8 cellular contexts compared by ENCODE assay signal in the genomic region with DNA sequence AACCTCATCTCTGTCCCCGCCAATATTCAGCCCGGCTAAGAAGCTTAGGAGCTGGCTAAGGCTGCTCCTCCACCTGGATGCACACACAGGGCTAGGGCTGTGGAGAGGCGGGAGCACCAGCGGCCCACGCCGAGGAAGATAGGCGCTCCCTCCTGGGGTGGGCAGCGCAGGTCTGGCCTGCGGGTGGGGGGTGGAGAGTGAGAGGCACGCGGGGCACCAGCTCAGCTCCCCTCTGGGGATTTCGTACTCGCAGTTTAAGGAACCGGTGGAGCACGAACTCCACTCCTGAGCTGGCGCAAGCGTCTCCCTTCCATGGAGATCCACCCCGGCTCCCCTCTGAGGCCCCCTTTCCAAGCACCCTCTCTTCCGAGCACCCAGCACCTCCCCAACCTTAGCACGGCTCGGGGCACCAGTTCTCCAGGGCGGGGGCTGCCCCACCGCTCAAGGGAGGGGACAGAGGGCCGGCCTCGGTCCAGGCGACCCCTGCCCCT. TPM values are rescaled to one million over a fixed set of nuclear protein-coding genes. Genes with fewer than 3 reads are reported as not detected.
DNase-seq lines count a peak whose midpoint lies in the region; FAIRE-seq and TF ChIP-seq lines count a peak whose summit lies in the region.

No MANE protein-coding gene starts in this region.

- H3K27me3 Mint-ChIP-seq in astrocyte (ENCODE audit: low read depth, unreplicated experiment) (peaks cover 56% of the 10 kb centered on the region), Caco-2 (ENCODE audit: insufficient read depth, unreplicated experiment) (peaks cover 2% of the 10 kb centered on the region)
- peaks cover 57% of the 10 kb centered on the region for H3K27me3 Mint-ChIP-seq in activated naive CD4-positive, alpha-beta T cell treated with anti-CD3 and anti-CD28 coated beads for 36 hours (ENCODE audit: low read depth)

- H3K4me2 ChIP-seq in astrocyte (ENCODE audit: low read length) (peak overlapping the region; percentile 85), keratinocyte (ENCODE audit: control insufficient read depth, extremely low read depth, insufficient read depth, low read depth, low read length) (peak overlapping the region; percentile 74)

- H3K36me3 ChIP-seq in HUES6 (ENCODE audit: control insufficient read depth, insufficient read depth, low read length) (no peaks in the 10 kb centered on the region), astrocyte (ENCODE audit: insufficient read depth, low read length) (no peaks in the 10 kb centered on the region), keratinocyte (ENCODE audit: control insufficient read depth in 2 of 2, extremely low read depth in 1 of 2, insufficient read depth in 2 of 2, low read length in 2 of 2) (no peaks in the 10 kb centered on the region), stomach (no peaks in the 10 kb centered on the region), Caco-2 (ENCODE audit: control insufficient read depth, insufficient read depth, low read length) (no peaks in the 10 kb centered on the region)

- peak overlapping the region; percentile 77 for H3K9ac ChIP-seq in HUES6 (ENCODE audit: low read length)
- peak overlapping the region; percentile 48 for H3K9ac ChIP-seq in astrocyte (ENCODE audit: low read length)
- no peak overlapping the region for H3K9ac ChIP-seq in keratinocyte (ENCODE audit: control insufficient read depth, extremely low read depth, insufficient read depth, low read length)

- H3K9me3 Mint-ChIP-seq in astrocyte (ENCODE audit: unreplicated experiment) (no peaks in the 10 kb centered on the region), Caco-2 (ENCODE audit: unreplicated experiment) (no peaks in the 10 kb centered on the region)
- no peaks in the 10 kb centered on the region for H3K9me3 Mint-ChIP-seq in activated naive CD4-positive, alpha-beta T cell treated with anti-CD3 and anti-CD28 coated beads for 36 hours

- no peak for TF ChIP-seq EP300 in stomach (IDR thresholded peaks at IDR 0.05)

- H3K9me1 ChIP-seq in keratinocyte (ENCODE audit: control insufficient read depth, extremely low read depth, insufficient read depth, low read length), result no peaks in the 10 kb centered on the region

- BruUV-seq in Caco-2 (replicated peaks; lab: Mats Ljungman, UMichigan), result no TSS peak

- peak overlapping the region; percentile 78 for H3K4me3 Mint-ChIP-seq in astrocyte (ENCODE audit: unreplicated experiment)
- H3K4me3 Mint-ChIP-seq in activated naive CD4-positive, alpha-beta T cell treated with anti-CD3 and anti-CD28 coated beads for 36 hours, result no peak overlapping the region
- H3K4me3 Mint-ChIP-seq in Caco-2 (ENCODE audit: unreplicated experiment), result no peak overlapping the region

- H3K27ac Mint-ChIP-seq in astrocyte (ENCODE audit: unreplicated experiment) (no peak overlapping the region), Caco-2 (ENCODE audit: unreplicated experiment) (no peak overlapping the region)
- H3K27ac Mint-ChIP-seq in activated naive CD4-positive, alpha-beta T cell treated with anti-CD3 and anti-CD28 coated beads for 36 hours, result no peak overlapping the region

- 2 to 5% (median 4%) methylated on average over 19 to 26 of the region's 26 CpGs for WGBS in stomach, 5 donors

- DNase-seq in astrocyte (ENCODE audit: low read depth), result no peak
- no peak for DNase-seq in keratinocyte (ENCODE audit: low read depth, low spot score)
- DNase-seq in stomach, result no peak
- DNase-seq in activated naive CD4-positive, alpha-beta T cell treated with anti-CD3 and anti-CD28 coated beads for 36 hours, result no peak
- DNase-seq in activated CD8-positive, alpha-beta memory T cell treated with anti-CD3 and anti-CD28 coated beads, Interleukin-2, amount 50 U/mL, for 48 hours, result no peak
- no peak for DNase-seq in Caco-2
- no peak for DNase-seq in SW 1271 (lab: John Stamatoyannopoulos, UW)

- H3K79me2 ChIP-seq in astrocyte (ENCODE audit: insufficient read depth, low read length) (no peaks in the 10 kb centered on the region), keratinocyte (ENCODE audit: control insufficient read depth, insufficient read depth, low read length) (no peaks in the 10 kb centered on the region)

- no peak for TF ChIP-seq POLR2A in stomach (IDR thresholded peaks at IDR 0.05)

- H3K27me3 ChIP-seq in HUES6 (ENCODE audit: control insufficient read depth, insufficient read depth, low read length) (peaks cover 16% of the 10 kb centered on the region), astrocyte (ENCODE audit: insufficient read depth, low read length) (peaks cover 42% of the 10 kb centered on the region), keratinocyte (ENCODE audit: control insufficient read depth, extremely low read depth, insufficient read depth, low read length) (peaks cover 59% of the 10 kb centered on the region), stomach (peaks cover 15 to 68% (median 42%) of the 10 kb centered on the region in 3 donors), Caco-2 (replicated peaks; ENCODE audit: control insufficient read depth, insufficient read depth, low read length) (no peaks in the 10 kb centered on the region; the same call in 1 of the 2 replicates)

- CTCF ChIA-PET in activated naive CD4-positive, alpha-beta T cell treated with anti-CD3 and anti-CD28 coated beads for 36 hours (lab: Charles Lee), result no interaction called here
- CTCF ChIA-PET in Caco-2 (lab: Charles Lee), result no interaction called here

- H3K36me3 Mint-ChIP-seq in astrocyte (ENCODE audit: low read depth, unreplicated experiment) (no peaks in the 10 kb centered on the region), Caco-2 (ENCODE audit: insufficient read depth, unreplicated experiment) (no peaks in the 10 kb centered on the region)
- H3K36me3 Mint-ChIP-seq in activated naive CD4-positive, alpha-beta T cell treated with anti-CD3 and anti-CD28 coated beads for 36 hours (ENCODE audit: low read depth), result no peaks in the 10 kb centered on the region

- H3K9me3 ChIP-seq in HUES6 (ENCODE audit: control insufficient read depth, insufficient read depth, low read depth, low read length) (no peaks in the 10 kb centered on the region), astrocyte (ENCODE audit: insufficient read depth, low read depth, low read length) (no peaks in the 10 kb centered on the region), keratinocyte (ENCODE audit: control insufficient read depth, low read depth, low read length) (no peaks in the 10 kb centered on the region), stomach (no peaks in the 10 kb centered on the region), Caco-2 (no peaks in the 10 kb centered on the region)

- no peaks in the 10 kb centered on the region for H4K20me1 ChIP-seq in astrocyte (ENCODE audit: insufficient read depth, low read length)
- H4K20me1 ChIP-seq in keratinocyte (ENCODE audit: control insufficient read depth, extremely low read depth, insufficient read depth, low read length), result no peaks in the 10 kb centered on the region

- dilution Hi-C loops in keratinocyte (cut with MboI; ENCODE audit: extremely low pct_ligation_motif_present, low sequenced_read_pairs), result no loop called here

- TF ChIP-seq CTCF in astrocyte (IDR thresholded peaks at IDR 0.05; ENCODE audit: insufficient read depth, low read depth, low read length) (no peak), keratinocyte (optimal IDR thresholded peaks at IDR 0.05 in 1 of 3, IDR thresholded peaks at IDR 0.05 in 1 of 3, conservative IDR thresholded peaks at IDR 0.05 in 1 of 3; ENCODE audit: extremely low read depth in 1 of 3, insufficient read depth in 2 of 3, low read length in 3 of 3) (no peak), stomach (IDR thresholded peaks at IDR 0.05) (no peak), Caco-2 (IDR thresholded peaks at IDR 0.05; ENCODE audit: insufficient read depth in 1 of 2, low read depth in 1 of 2, low read length in 1 of 2, severe bottlenecking in 1 of 2, unreplicated experiment in 1 of 2) (no peak)

- intact Hi-C loops in stomach (cut with DNase I; ENCODE audit: low total_unique reads), result no loop called here
- intact Hi-C loops in activated naive CD4-positive, alpha-beta T cell treated with anti-CD3 and anti-CD28 coated beads for 36 hours (cut with micrococcal nuclease), result no loop called here
- intact Hi-C loops in Caco-2 (cut with micrococcal nuclease; ENCODE audit: unreplicated experiment), result no loop called here

- FAIRE-seq in astrocyte (lab: Jason Lieb, UNC) (no peak), keratinocyte (lab: Jason Lieb, UNC) (no peak)

- peak overlapping the region; percentile 56 for H2AFZ ChIP-seq in astrocyte (ENCODE audit: low read depth, low read length)
- H2AFZ ChIP-seq in keratinocyte (ENCODE audit: control insufficient read depth, low read length), result no peak overlapping the region

- peak overlapping the region; percentile 87 for H3K4me3 ChIP-seq in HUES6 (ENCODE audit: low read depth, low read length)
- H3K4me3 ChIP-seq in astrocyte (ENCODE audit: insufficient read depth, low read depth, low read length), result peak overlapping the region; percentile 52
- H3K4me3 ChIP-seq in keratinocyte (ENCODE audit: control insufficient read depth in 2 of 3, extremely low read depth in 1 of 3, insufficient read depth in 2 of 3, low read depth in 1 of 3, low read length in 3 of 3), result peak overlapping the region; percentile 22 to 64 (median 38)
- peak overlapping the region; percentile 46 to 52 (median 46) for H3K4me3 ChIP-seq in stomach
- H3K4me3 ChIP-seq in Caco-2 (ENCODE audit: low read depth, low read length), result no peak overlapping the region

- H3K4me1 Mint-ChIP-seq in astrocyte (ENCODE audit: low read depth, unreplicated experiment), result peaks cover 9% of the 10 kb centered on the region
- peaks cover 11% of the 10 kb centered on the region for H3K4me1 Mint-ChIP-seq in activated naive CD4-positive, alpha-beta T cell treated with anti-CD3 and anti-CD28 coated beads for 36 hours (ENCODE audit: low read depth)
- H3K4me1 Mint-ChIP-seq in Caco-2 (ENCODE audit: low read depth, unreplicated experiment), result no peaks in the 10 kb centered on the region

- POLR2A ChIA-PET in Caco-2 (lab: Charles Lee), result no interaction called here

- peaks cover 53% of the 10 kb centered on the region for H3K4me1 ChIP-seq in HUES6 (ENCODE audit: control insufficient read depth, insufficient read depth, low read length)
- H3K4me1 ChIP-seq in astrocyte (ENCODE audit: insufficient read depth, low read length), result peaks cover 5% of the 10 kb centered on the region
- peaks cover 8% of the 10 kb centered on the region for H3K4me1 ChIP-seq in keratinocyte (ENCODE audit: control insufficient read depth, extremely low read depth, insufficient read depth, low read length)
- peaks cover 9 to 41% (median 17%) of the 10 kb centered on the region in 4 donors for H3K4me1 ChIP-seq in stomach
- H3K4me1 ChIP-seq in Caco-2, result no peaks in the 10 kb centered on the region

- H3K27ac ChIP-seq in HUES6 (ENCODE audit: low read depth, low read length) (peak overlapping the region; percentile 96), astrocyte (ENCODE audit: low read depth, low read length) (no peak overlapping the region), keratinocyte (ENCODE audit: control insufficient read depth, insufficient read depth, low read length) (no peak overlapping the region), stomach (peak overlapping the region in 2 of 5 donors; percentile 58 to 61)

RNA-seq across cellular contexts. Expression of a gene that starts 0.4 kb away (rescaled TPM):
- 7.8 and 9.4 TPM in 2 replicates for total RNA-seq in astrocyte
- 4.2 to 5.9 TPM (median 5.8 TPM) in 3 replicates for polyA plus RNA-seq in keratinocyte
- polyA plus RNA-seq in keratinocyte (2011; ENCODE audit: low read depth), result 7.5 TPM
- 7.2 and 8.9 TPM in 2 replicates for polyA plus RNA-seq in keratinocyte (2011; cell fraction: cytosol; rRNA removed)
- 14.4 and 17.4 TPM in 2 replicates for polyA plus RNA-seq in keratinocyte (2011; cell fraction: nucleus; rRNA removed)
- polyA plus RNA-seq in keratinocyte (2012; ENCODE audit: low replicate concordance), result 11.8 and 15.5 TPM in 2 replicates
- 5.3 to 7.0 TPM (median 6.8 TPM) in 3 replicates for polyA minus RNA-seq in keratinocyte
- polyA minus RNA-seq in keratinocyte (2011; cell fraction: cytosol; rRNA and poly(A)+ RNA removed), result 9.4 TPM
- polyA minus RNA-seq in keratinocyte (2011; cell fraction: nucleus; rRNA and poly(A)+ RNA removed), result 6.6 and 10.1 TPM in 2 replicates
- 10 to 100 TPM in 1 of 5 donors, 1 to 10 TPM in 4; 1.2 to 50.7 (median 8.3) TPM for total RNA-seq in stomach
- 1 to 10 TPM; 3.9 to 6.4 (median 4.6) TPM for polyA plus RNA-seq in stomach
- total RNA-seq in activated naive CD4-positive, alpha-beta T cell treated with anti-CD3 and anti-CD28 coated beads for 36 hours, result under 1 TPM; 0.55 to 0.59 TPM
- total RNA-seq in Caco-2 (2022), result 2.4 and 2.5 TPM in 2 replicates
